Comparison of ENCODE assay signal across 21 cellular contexts in the genomic region with DNA sequence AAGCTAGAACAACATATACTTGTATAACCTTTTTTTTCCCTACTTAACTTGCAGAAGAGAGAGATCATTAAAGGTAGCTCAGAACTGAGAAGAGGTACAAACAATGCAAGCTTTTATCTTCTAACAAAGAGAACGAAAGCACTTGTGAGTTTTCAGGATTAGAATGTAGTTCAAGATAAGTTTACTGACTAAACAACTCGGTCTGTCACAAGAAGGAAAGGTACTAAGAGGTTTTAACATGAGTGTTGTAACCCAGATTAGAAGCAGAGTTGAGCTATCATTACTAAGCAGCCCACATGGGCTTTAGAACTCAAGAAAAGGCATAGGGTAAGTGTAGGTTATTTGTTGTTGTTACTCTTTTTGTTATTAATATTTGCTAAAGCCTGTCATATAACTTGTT.
"Had no signal": no experiment of that assay in that cellular context is flagged by ENCODE, and none has a peak within 500 bp of the region (broad histone marks: within the 10 kb centered on the region; RNA-seq: fewer than 3 reads in every experiment).

No MANE protein-coding gene starts in this region.

- H3K4me2 ChIP-seq: smooth muscle cell had no signal

- H3K9me3 ChIP-seq: mucosa of descending colon, neutrophil had no signal

- H3K27me3 ChIP-seq: foreskin keratinocyte, neutrophil had no signal

- ATAC-seq: activated CD8-positive, alpha-beta T cell treated with anti-CD3 and anti-CD28 coated beads for 36 hours; activated T-cell treated with anti-CD3 and anti-CD28 coated beads, Interleukin-2, amount 50 U/mL, for 4 hours; foreskin keratinocyte; mucosa of descending colon; naive thymus-derived CD4-positive, alpha-beta T cell; SK-N-SH treated with all-trans-retinoic acid at 6 μM for 48 hours; stimulated activated naive CD8-positive, alpha-beta T cell treated with anti-CD3 and anti-CD28 coated beads, Interleukin-15, Interleukin-2, amounts not matched to agents 100 U/mL and 50 U/mL, for 24 hours; T-helper 17 cell had no signal

- DNase-seq: activated B cell treated with CpG ODN at 0.5 μM for 24 hours; activated CD4-positive, alpha-beta T cell treated with anti-CD3 and anti-CD28 coated beads for 48 hours; activated CD8-positive, alpha-beta T cell treated with anti-CD3 and anti-CD28 coated beads for 36 hours; activated effector memory CD4-positive, alpha-beta T cell treated with Interleukin-2 at 50 U/mL for 16 hours; activated naive CD4-positive, alpha-beta T cell treated with anti-CD3 and anti-CD28 coated beads, Interleukin-2, amount 50 U/mL, for 16 hours; activated T-cell treated with anti-CD3 and anti-CD28 coated beads, Interleukin-2, amount 50 U/mL, for 4 hours; cortex of kidney; effector CD4-positive, alpha-beta T cell; foreskin keratinocyte; glutamatergic neuron; immature natural killer cell; left cardiac atrium; mammary epithelial cell; mucosa of descending colon; naive thymus-derived CD4-positive, alpha-beta T cell; stimulated activated CD4-positive, alpha-beta T cell treated with anti-CD3 and anti-CD28 coated beads, Interleukin-4, amount 100 ng/mL, for 4 hours; stimulated activated naive CD8-positive, alpha-beta T cell treated with anti-CD3 and anti-CD28 coated beads, Interleukin-15, Interleukin-2, amounts not matched to agents 100 U/mL and 50 U/mL, for 24 hours; T-helper 17 cell had no signal

- H3K4me3 ChIP-seq: mucosa of descending colon, smooth muscle cell had no signal

- H3K4me1 ChIP-seq: foreskin keratinocyte had no signal

- H3K27ac ChIP-seq: foreskin keratinocyte had no signal
